Comparison of ENCODE assay signal across 1 cellular context in genomic region chr18:42446195-42446594, GRCh38.
A peak's percentile ranks its signal among the peaks of the same experiment; 100 is the strongest.
TF ChIP-seq lines count a peak whose summit lies in the region.

No MANE protein-coding gene starts in this region.

TF ChIP-seq in HepG2, 621 proteins besides CTCF, POLR2A, EP300 and RAD21 (continued from another document and continues in another):
- TF ChIP-seq ZNF275 (CRISPR knock-in tag; IDR thresholded peaks at IDR 0.05; ENCODE audit: borderline replicate concordance) (no peak), DMAP1 (CRISPR knock-in tag; IDR thresholded peaks at IDR 0.05) (no peak), ZMAT3 (CRISPR knock-in tag; conservative IDR thresholded peaks at IDR 0.05) (no peak), SKI (IDR thresholded peaks at IDR 0.05; ENCODE audit: partially characterized antibody) (peak; percentile 59), AFF4 (CRISPR knock-in tag; IDR thresholded peaks at IDR 0.05) (no peak), NRL (CRISPR knock-in tag; IDR thresholded peaks at IDR 0.05; ENCODE audit: borderline replicate concordance) (no peak), ZNF891 (CRISPR knock-in tag; IDR thresholded peaks at IDR 0.05) (no peak), PHB2 (IDR thresholded peaks at IDR 0.05; ENCODE audit: partially characterized antibody) (no peak), NKX3-1 (CRISPR knock-in tag; IDR thresholded peaks at IDR 0.05) (no peak), AKAP8 (CRISPR knock-in tag; IDR thresholded peaks at IDR 0.05) (no peak), SNAPC4 (CRISPR knock-in tag; IDR thresholded peaks at IDR 0.05) (no peak), ZNF589 (CRISPR knock-in tag; conservative IDR thresholded peaks at IDR 0.05) (no peak), MAFG (CRISPR knock-in tag; IDR thresholded peaks at IDR 0.05) (no peak), ARNT2 (CRISPR knock-in tag; IDR thresholded peaks at IDR 0.05; ENCODE audit: low read depth) (no peak), ZNF780A (CRISPR knock-in tag; IDR thresholded peaks at IDR 0.05) (no peak), ZNF558 (CRISPR knock-in tag; IDR thresholded peaks at IDR 0.05; ENCODE audit: borderline replicate concordance) (no peak), KMT2B (CRISPR knock-in tag; IDR thresholded peaks at IDR 0.05) (no peak), CSRNP2 (CRISPR knock-in tag; conservative IDR thresholded peaks at IDR 0.05; ENCODE audit: low read depth) (no peak), PPARG (CRISPR knock-in tag; conservative IDR thresholded peaks at IDR 0.05) (no peak), SIX4 (CRISPR knock-in tag; IDR thresholded peaks at IDR 0.05) (no peak), SMAD3 (CRISPR knock-in tag; IDR thresholded peaks at IDR 0.05) (0 out of 2 replicates have a peak, but pooled peaks have one; percentile 38), ZNF800 (CRISPR knock-in tag; IDR thresholded peaks at IDR 0.05) (no peak), RXRB (CRISPR knock-in tag; IDR thresholded peaks at IDR 0.05; ENCODE audit: borderline replicate concordance) (peak; percentile 80), ZNF501 (CRISPR knock-in tag; IDR thresholded peaks at IDR 0.05) (no peak), ZNF20 (CRISPR knock-in tag; IDR thresholded peaks at IDR 0.05) (no peak), ZNF546 (CRISPR knock-in tag; conservative IDR thresholded peaks at IDR 0.05) (no peak), KMT2A (CRISPR knock-in tag; IDR thresholded peaks at IDR 0.05) (no peak), TSC22D2 (CRISPR knock-in tag; IDR thresholded peaks at IDR 0.05; ENCODE audit: borderline replicate concordance) (no peak), ZNF225 (CRISPR knock-in tag; IDR thresholded peaks at IDR 0.05) (no peak), ZNF567 (CRISPR knock-in tag; IDR thresholded peaks at IDR 0.05; ENCODE audit: borderline replicate concordance) (no peak), NCOR1 (IDR thresholded peaks at IDR 0.05; ENCODE audit: borderline replicate concordance, low read length) (peak; percentile 58; the same call in 1 of the 2 replicates), IKZF5 (CRISPR knock-in tag; IDR thresholded peaks at IDR 0.05) (no peak), MAFK (conservative IDR thresholded peaks at IDR 0.05 in 1 of 2, IDR thresholded peaks at IDR 0.05 in 1 of 2; ENCODE audit: low read length in 2 of 2) (0 out of 4 replicates have a peak, but pooled peaks of 1 of the 2 experiments have one; percentile 9), ZNF251 (CRISPR knock-in tag; IDR thresholded peaks at IDR 0.05) (no peak), FLYWCH1 (CRISPR knock-in tag; IDR thresholded peaks at IDR 0.05) (no peak), HMGXB3 (CRISPR knock-in tag; IDR thresholded peaks at IDR 0.05; ENCODE audit: borderline replicate concordance) (no peak), ZSCAN30 (CRISPR knock-in tag; IDR thresholded peaks at IDR 0.05) (no peak), ZNF160 (CRISPR knock-in tag; IDR thresholded peaks at IDR 0.05) (no peak), ZNF674 (CRISPR knock-in tag; IDR thresholded peaks at IDR 0.05; ENCODE audit: low read depth) (no peak), ZBTB37 (CRISPR knock-in tag; IDR thresholded peaks at IDR 0.05) (no peak), ZNF512 (CRISPR knock-in tag; IDR thresholded peaks at IDR 0.05) (no peak)
